7 cellular contexts compared by ENCODE assay signal in genomic region chr9:62801372-62801811, GRCh38.
A peak's percentile ranks its signal among the peaks of the same experiment; 100 is the strongest.
DNase-seq lines count a peak whose midpoint lies in the region; ATAC-seq and TF ChIP-seq lines count a peak whose summit lies in the region.
"Not testable (repeated sequence)": the region's sequence is repeated elsewhere in the genome, so short reads cannot be mapped to it uniquely, and the experiment has no call there.

No MANE protein-coding gene starts in this region.

- H3K36me3 Mint-ChIP-seq in dendritic cell treated with granulocyte-macrophage colony-stimulating factor and Interleukin-4, amounts not matched to agents 40 ng/mL and 50 ng/mL, for 4 days (ENCODE audit: low read depth): peaks cover 36% of the 10 kb centered on the region

- TF ChIP-seq CTCF in RWPE2 (IDR thresholded peaks at IDR 0.05; ENCODE audit: poor library complexity, severe bottlenecking); right atrium auricular region (IDR thresholded peaks at IDR 0.05); gastrocnemius medialis (IDR thresholded peaks at IDR 0.05 in 4 of 5, conservative IDR thresholded peaks at IDR 0.05 in 1 of 5): not testable (repeated sequence)

- H3K9me3 ChIP-seq in RWPE2 (ENCODE audit: severe bottlenecking); right atrium auricular region; gastrocnemius medialis: not testable (repeated sequence)

- H3K4me3 ChIP-seq in RWPE2 (ENCODE audit: severe bottlenecking): not testable (repeated sequence)
- peak overlapping the region; percentile 42 to 53 for H3K4me3 ChIP-seq in right atrium auricular region
- peak overlapping the region; percentile 5 to 52 (median 48) for H3K4me3 ChIP-seq in gastrocnemius medialis

- H3K36me3 ChIP-seq in RWPE2 (ENCODE audit: low read depth); right atrium auricular region; gastrocnemius medialis: not testable (repeated sequence)

- peak; percentile 6 for TF ChIP-seq POLR2A in GM19099 (IDR thresholded peaks at IDR 0.05; ENCODE audit: extremely low read depth, insufficient read length, low read depth)
- TF ChIP-seq POLR2A in gastrocnemius medialis (IDR thresholded peaks at IDR 0.05): not testable (repeated sequence)

- not testable (repeated sequence) for H3K4me1 ChIP-seq in RWPE2 (ENCODE audit: insufficient read depth, poor library complexity, severe bottlenecking); gastrocnemius medialis
- H3K4me1 ChIP-seq in right atrium auricular region: peaks cover 0 to 40% of the 10 kb centered on the region in 2 donors

- intact Hi-C loops in dendritic cell treated with granulocyte-macrophage colony-stimulating factor and Interleukin-4, amounts not matched to agents 40 ng/mL and 50 ng/mL, for 4 days (cut with micrococcal nuclease); gastrocnemius medialis (cut with DNase I; ENCODE audit: low total_unique reads): not testable (repeated sequence)

- not testable (repeated sequence) for ATAC-seq in RWPE2 (ENCODE audit: low read depth); gastrocnemius medialis

- H3K9me3 Mint-ChIP-seq in dendritic cell treated with granulocyte-macrophage colony-stimulating factor and Interleukin-4, amounts not matched to agents 40 ng/mL and 50 ng/mL, for 4 days: not testable (repeated sequence)

- H3K4me1 Mint-ChIP-seq in dendritic cell treated with granulocyte-macrophage colony-stimulating factor and Interleukin-4, amounts not matched to agents 40 ng/mL and 50 ng/mL, for 4 days (ENCODE audit: low read depth): peaks cover 42% of the 10 kb centered on the region

- not testable (repeated sequence) for H3K27ac ChIP-seq in RWPE2 (ENCODE audit: poor library complexity, severe bottlenecking); gastrocnemius medialis
- H3K27ac ChIP-seq in right atrium auricular region: peak overlapping the region in 1 of 2 donors; percentile 2

- peak; percentile 65 for DNase-seq in RWPE2 (ENCODE audit: low spot score)
- DNase-seq in activated effector memory CD4-positive, alpha-beta T cell treated with anti-CD3 and anti-CD28 coated beads, Interleukin-2, amount 50 U/mL, for 16 hours: peak; percentile 63
- peak; percentile 66 for DNase-seq in right atrium auricular region (ENCODE audit: low spot score)
- DNase-seq in middle frontal gyrus (ENCODE audit: extremely low spot score, low spot score): peak; percentile 3
- DNase-seq in gastrocnemius medialis: not testable (repeated sequence)

- H3K27me3 ChIP-seq in RWPE2 (ENCODE audit: insufficient read depth, poor library complexity, severe bottlenecking) (peaks cover 35% of the 10 kb centered on the region), right atrium auricular region (peaks cover 17 to 28% of the 10 kb centered on the region in 2 donors), gastrocnemius medialis (peaks cover 57 to 68% (median 67%) of the 10 kb centered on the region in 3 donors)

- in situ Hi-C loops in gastrocnemius medialis (cut with MboI; ENCODE audit: low sequenced_read_pairs in 4 of 4): not testable (repeated sequence)

- peaks cover 33% of the 10 kb centered on the region for H3K27me3 Mint-ChIP-seq in dendritic cell treated with granulocyte-macrophage colony-stimulating factor and Interleukin-4, amounts not matched to agents 40 ng/mL and 50 ng/mL, for 4 days

- H3K4me3 Mint-ChIP-seq in dendritic cell treated with granulocyte-macrophage colony-stimulating factor and Interleukin-4, amounts not matched to agents 40 ng/mL and 50 ng/mL, for 4 days: peak overlapping the region; percentile 74

- peak overlapping the region; percentile 76 for H3K27ac Mint-ChIP-seq in dendritic cell treated with granulocyte-macrophage colony-stimulating factor and Interleukin-4, amounts not matched to agents 40 ng/mL and 50 ng/mL, for 4 days
